In genomic region chr1:192884241-192884640, GRCh38 we compare ENCODE assay signal across 26 cellular contexts.
"Had no signal": no experiment of that assay in that cellular context is flagged by ENCODE, and none has a peak within 500 bp of the region (broad histone marks: within the 10 kb centered on the region; RNA-seq: fewer than 3 reads in every experiment).

No MANE protein-coding gene starts in this region.

- H3K27me3 ChIP-seq: colonic mucosa, esophagus muscularis mucosa, heart right ventricle, neutrophil, pancreas, stomach, thyroid gland, vagina had no signal

- ATAC-seq: heart right ventricle; left ventricle myocardium superior; lower lobe of right lung; naive thymus-derived CD8-positive, alpha-beta T cell; pancreas; sciatic nerve; stimulated activated effector memory CD8-positive, alpha-beta T cell treated with anti-CD3 and anti-CD28 coated beads, Interleukin-12 subunit alpha, Interleukin-12 subunit beta, amount 100 ng/mL, for 72 hours had no signal

- H3K9me3 ChIP-seq: colonic mucosa, esophagus muscularis mucosa, lower lobe of right lung, neutrophil, pancreas, stomach, thyroid gland, vagina had no signal

- H3K27ac ChIP-seq: colonic mucosa, esophagus muscularis mucosa, heart right ventricle, lower lobe of right lung, neutrophil, pancreas, stomach, thyroid gland, vagina had no signal

- DNase-seq: colonic mucosa; effector memory CD4-positive, alpha-beta T cell; foreskin melanocyte; glutamatergic neuron; heart right ventricle; hypothalamus; immature natural killer cell; left ventricle myocardium superior; lower lobe of right lung; mesenchymal stem cell; midbrain; naive thymus-derived CD8-positive, alpha-beta T cell; pancreas; stimulated activated CD4-positive, alpha-beta T cell treated with anti-CD3 and anti-CD28 coated beads, Interleukin-12 subunit alpha, Interleukin-12 subunit beta, amount 100 ng/mL, for 4 hours; stimulated activated CD4-positive, alpha-beta T cell treated with anti-CD3 and anti-CD28 coated beads, Interleukin-1b, Interleukin-23, amount 100 ng/mL, for 48 hours; stimulated activated CD4-positive, alpha-beta T cell treated with anti-CD3 and anti-CD28 coated beads, Interleukin-4, amount 100 ng/mL, for 24 hours; stimulated activated naive CD4-positive, alpha-beta T cell treated with Interleukin-2 at 50 U/mL for 16 hours; stomach; thyroid gland; trophoblast cell had no signal

- H3K4me1 ChIP-seq: colonic mucosa, lower lobe of right lung, thyroid gland had no signal

- H3K4me3 ChIP-seq: colonic mucosa, esophagus muscularis mucosa, heart right ventricle, lower lobe of right lung, pancreas, smooth muscle cell, stomach, thyroid gland, vagina had no signal

- H3K36me3 ChIP-seq: colonic mucosa, esophagus muscularis mucosa, heart right ventricle, lower lobe of right lung, neutrophil, pancreas, stomach, thyroid gland, vagina had no signal

- H3K4me2 ChIP-seq: smooth muscle cell had no signal
